ENCODE assay signal across 12 cellular contexts in genomic region chr3:9820944-9821343, GRCh38. TPM values are rescaled to one million over a fixed set of nuclear protein-coding genes. Genes with fewer than 3 reads are reported as not detected.
DNase-seq lines count a peak whose midpoint lies in the region; ATAC-seq and TF ChIP-seq lines count a peak whose summit lies in the region.
"Had no signal": no experiment of that assay in that cellular context is flagged by ENCODE, and none has a peak within 500 bp of the region (broad histone marks: within the 10 kb centered on the region; RNA-seq: fewer than 3 reads in every experiment).

No MANE protein-coding gene starts in this region.

- no peak overlapping the region for H2BK20ac ChIP-seq in IMR-90 (ENCODE audit: low read depth, low read length)

- no peak overlapping the region for H2BK120ac ChIP-seq in IMR-90 (ENCODE audit: low read depth, low read length)

- H3K9me3 ChIP-seq in Caco-2 (no peaks in the 10 kb centered on the region), IMR-90 (ENCODE audit: control insufficient read depth, insufficient read depth, low read length) (no peaks in the 10 kb centered on the region)

- no peak for TF ChIP-seq POLR2A in IMR-90 (IDR thresholded peaks at IDR 0.05; ENCODE audit: low read depth, low read length)

- H4K20me1 ChIP-seq in IMR-90 (ENCODE audit: insufficient read depth, low read length): no peaks in the 10 kb centered on the region

- H3K56ac ChIP-seq in IMR-90 (ENCODE audit: extremely low read depth, insufficient read depth, low read length): no peak overlapping the region

- peak; percentile 31; the same call in 1 of the 2 replicates for TF ChIP-seq RAD21 in IMR-90 (IDR thresholded peaks at IDR 0.05; ENCODE audit: low read length)

- no peak overlapping the region for H3K27ac ChIP-seq in IMR-90 (ENCODE audit: insufficient read depth, low read length)

- H2BK15ac ChIP-seq in IMR-90 (ENCODE audit: low read depth, low read length): no peak overlapping the region

- WGBS in IMR-90 (ENCODE audit: extremely low coverage in 2 of 2, insufficient read length in 1 of 2), 2 experiments: no CpG with 5 or more reads among the region's 2 CpGs

- H3K23ac ChIP-seq in IMR-90 (ENCODE audit: low read depth, low read length): no peak overlapping the region

- intact Hi-C loops in Caco-2 (cut with micrococcal nuclease; ENCODE audit: unreplicated experiment) (no loop called here), IMR-90 (cut with micrococcal nuclease) (no loop called here)
- intact Hi-C loops in activated CD8-positive, alpha-beta T cell treated with anti-CD3 and anti-CD28 coated beads for 36 hours (cut with micrococcal nuclease): no loop called here

- no peak overlapping the region for H3K27ac Mint-ChIP-seq in Caco-2 (ENCODE audit: unreplicated experiment)
- no peak overlapping the region for H3K27ac Mint-ChIP-seq in activated CD8-positive, alpha-beta T cell treated with anti-CD3 and anti-CD28 coated beads for 36 hours

- H3K27me3 ChIP-seq in Caco-2 (replicated peaks; ENCODE audit: control insufficient read depth, insufficient read depth, low read length): no peaks in the 10 kb centered on the region
- H3K27me3 ChIP-seq in IMR-90 (ENCODE audit: control insufficient read depth, insufficient read depth, low read length): no peaks in the 10 kb centered on the region

- no peaks in the 10 kb centered on the region for H3K79me1 ChIP-seq in IMR-90 (ENCODE audit: low read depth in 1 of 2, low read length in 2 of 2)

- no peaks in the 10 kb centered on the region for H3K4me1 Mint-ChIP-seq in Caco-2 (ENCODE audit: low read depth, unreplicated experiment)
- H3K4me1 Mint-ChIP-seq in activated CD8-positive, alpha-beta T cell treated with anti-CD3 and anti-CD28 coated beads for 36 hours (ENCODE audit: low read depth): no peaks in the 10 kb centered on the region

- no peak overlapping the region for H2BK5ac ChIP-seq in IMR-90 (ENCODE audit: low read depth, low read length, poor library complexity, severe bottlenecking)

- TF ChIP-seq CTCF in Caco-2 (IDR thresholded peaks at IDR 0.05; ENCODE audit: insufficient read depth in 1 of 2, low read depth in 1 of 2, low read length in 1 of 2, severe bottlenecking in 1 of 2, unreplicated experiment in 1 of 2) (peak; percentile 33 to 49), IMR-90 (conservative IDR thresholded peaks at IDR 0.05; ENCODE audit: low read depth, low read length) (peak; percentile 39)
- no peak for TF ChIP-seq CTCF in activated CD8-positive, alpha-beta T cell treated with anti-CD3 and anti-CD28 coated beads for 36 hours (IDR thresholded peaks at IDR 0.05)

- H3K9ac ChIP-seq in IMR-90 (ENCODE audit: low read depth, low read length): no peak overlapping the region

- H3K4me3 ChIP-seq in Caco-2 (ENCODE audit: low read depth, low read length): no peak overlapping the region
- no peak overlapping the region for H3K4me3 ChIP-seq in IMR-90 (ENCODE audit: insufficient read depth, low read depth, low read length)

- H3K4me1 ChIP-seq in Caco-2 (no peaks in the 10 kb centered on the region), IMR-90 (ENCODE audit: control insufficient read depth, insufficient read depth, low read length) (no peaks in the 10 kb centered on the region)

- in situ Hi-C loops in IMR-90 (cut with MboI; ENCODE audit: low sequenced_read_pairs): no loop called here

- H3K4ac ChIP-seq in IMR-90 (ENCODE audit: low read depth, low read length): no peak overlapping the region

- no peaks in the 10 kb centered on the region for H3K27me3 Mint-ChIP-seq in Caco-2 (ENCODE audit: insufficient read depth, unreplicated experiment)
- H3K27me3 Mint-ChIP-seq in activated CD8-positive, alpha-beta T cell treated with anti-CD3 and anti-CD28 coated beads for 36 hours: no peaks in the 10 kb centered on the region

- no peak overlapping the region for H3K4me2 ChIP-seq in IMR-90 (ENCODE audit: low read depth, low read length)

- H3K36me3 ChIP-seq in Caco-2 (ENCODE audit: control insufficient read depth, insufficient read depth, low read length) (no peaks in the 10 kb centered on the region), IMR-90 (ENCODE audit: control insufficient read depth, insufficient read depth, low read length) (peaks cover 7% of the 10 kb centered on the region)

- no peaks in the 10 kb centered on the region for H3K9me3 Mint-ChIP-seq in Caco-2 (ENCODE audit: unreplicated experiment)
- no peaks in the 10 kb centered on the region for H3K9me3 Mint-ChIP-seq in activated CD8-positive, alpha-beta T cell treated with anti-CD3 and anti-CD28 coated beads for 36 hours

- no peak overlapping the region for H3K18ac ChIP-seq in IMR-90 (ENCODE audit: low read depth, low read length)

- no peak overlapping the region for H4K5ac ChIP-seq in IMR-90 (ENCODE audit: low read depth, low read length)

- H3K36me3 Mint-ChIP-seq in Caco-2 (ENCODE audit: insufficient read depth, unreplicated experiment): no peaks in the 10 kb centered on the region
- H3K36me3 Mint-ChIP-seq in activated CD8-positive, alpha-beta T cell treated with anti-CD3 and anti-CD28 coated beads for 36 hours (ENCODE audit: low read depth): peaks cover 5% of the 10 kb centered on the region

- no peak overlapping the region for H3K4me3 Mint-ChIP-seq in Caco-2 (ENCODE audit: unreplicated experiment)
- no peak overlapping the region for H3K4me3 Mint-ChIP-seq in activated CD8-positive, alpha-beta T cell treated with anti-CD3 and anti-CD28 coated beads for 36 hours

- ATAC-seq in IMR-90 (ENCODE audit: low read depth): peak; percentile 88
- peak; percentile 73 for ATAC-seq in activated CD8-positive, alpha-beta T cell treated with anti-CD3 and anti-CD28 coated beads for 36 hours
- ATAC-seq in GM21825 (IDR thresholded peaks at IDR 0.05; ENCODE audit: unreplicated experiment): no peak

- H4K8ac ChIP-seq in IMR-90 (ENCODE audit: low read depth in 2 of 2, low read length in 2 of 2): no peak overlapping the region

- POLR2A ChIA-PET in Caco-2 (lab: Charles Lee): no interaction called here
- POLR2A ChIA-PET in IMR-90 (lab: Charles Lee; ENCODE audit: unreplicated experiment): no interaction called here
- POLR2A ChIA-PET in activated CD8-positive, alpha-beta T cell treated with anti-CD3 and anti-CD28 coated beads for 36 hours (lab: Charles Lee): interaction anchor here (1.5 kb wide), 1 partner anchor 33 kb away, joined by 3 read pairs; no protein-coding TSS in a partner anchor

- DNase-seq in Caco-2 (peak in 1 of 2 experiments; percentile 38), IMR-90 (peak; percentile 23), iris pigment epithelial cell (ENCODE audit: low read depth) (peak; percentile 47), nucleus accumbens (lab: John Stamatoyannopoulos, UW) (no peak), hypothalamus (lab: John Stamatoyannopoulos, UW) (no peak)
- no peak for DNase-seq in activated CD8-positive, alpha-beta T cell treated with anti-CD3 and anti-CD28 coated beads for 36 hours
- DNase-seq in activated T-cell treated with anti-CD3 and anti-CD28 coated beads, Interleukin-2, amount 50 U/mL, for 1 hour: no peak
- DNase-seq: activated CD4-positive, CD25-positive, alpha-beta regulatory T cell; anterior cingulate cortex; GDM1; NCI-H2107 had no signal

- H3K9me1 ChIP-seq in IMR-90 (ENCODE audit: insufficient read depth, low read length): peaks cover 11% of the 10 kb centered on the region

- no peak overlapping the region for H4K91ac ChIP-seq in IMR-90 (ENCODE audit: insufficient read depth, low read depth, low read length)

- no peak overlapping the region for H2AFZ ChIP-seq in IMR-90 (replicated peaks; ENCODE audit: low read length, poor library complexity)

- H2AK9ac ChIP-seq in IMR-90 (replicated peaks; ENCODE audit: low read depth, low read length, poor library complexity): no peak overlapping the region

- no peak overlapping the region for H3K14ac ChIP-seq in IMR-90 (replicated peaks; ENCODE audit: low read depth, low read length)

- H2AK5ac ChIP-seq in IMR-90 (ENCODE audit: low read depth, low read length): no peak overlapping the region

- CTCF ChIA-PET in Caco-2 (lab: Charles Lee) (no interaction called here), IMR-90 (lab: Yijun Ruan, JAX) (no interaction called here)
- CTCF ChIA-PET in activated CD8-positive, alpha-beta T cell treated with anti-CD3 and anti-CD28 coated beads for 36 hours (lab: Charles Lee): interaction anchor here (1.0 kb wide), 1 partner anchor 28 kb away, joined by 3 read pairs; no protein-coding TSS in a partner anchor

- dilution Hi-C loops in IMR-90 (cut with HindIII; ENCODE audit: low sequenced_read_pairs, unreplicated experiment): no loop called here

- BruUV-seq in Caco-2 (replicated peaks; lab: Mats Ljungman, UMichigan) (no TSS peak), IMR-90 (replicated peaks; lab: Mats Ljungman, UMichigan) (no TSS peak)

RNA-seq across cellular contexts. Expression of gene TTLL3, which starts 10.9 kb away (rescaled TPM):
- total RNA-seq in Caco-2 (2022) (10.3 and 13.3 TPM in 2 replicates), IMR-90 (2012; rRNA removed) (5.8 and 6.8 TPM in 2 replicates)
- polyA plus RNA-seq in IMR-90 (2012; rRNA removed): 37.4 and 43.4 TPM in 2 replicates
- 11.2 TPM in 2 replicates for polyA plus RNA-seq in IMR-90 (2012; cell fraction: cytosol; rRNA removed)
- polyA plus RNA-seq in IMR-90 (2012; cell fraction: nucleus; rRNA removed; ENCODE audit: low replicate concordance): 411 and 417 TPM in 2 replicates
- total RNA-seq in activated CD8-positive, alpha-beta T cell treated with anti-CD3 and anti-CD28 coated beads for 36 hours: 10 to 100 TPM; 52.4 to 61.1 TPM

RNA-seq across cellular contexts. Expression of gene RPUSD3, which starts 22.9 kb away (rescaled TPM):
- 54.8 and 61.8 TPM in 2 replicates for total RNA-seq in Caco-2 (2022)
- 30.3 and 30.8 TPM in 2 replicates for total RNA-seq in IMR-90 (2012; rRNA removed)
- polyA plus RNA-seq in IMR-90 (2012; rRNA removed): 49.4 and 53.0 TPM in 2 replicates
- polyA plus RNA-seq in IMR-90 (2012; cell fraction: cytosol; rRNA removed): 28.1 and 48.8 TPM in 2 replicates
- 30.5 and 49.8 TPM in 2 replicates for polyA plus RNA-seq in IMR-90 (2012; cell fraction: nucleus; rRNA removed; ENCODE audit: low replicate concordance)
- total RNA-seq in activated CD8-positive, alpha-beta T cell treated with anti-CD3 and anti-CD28 coated beads for 36 hours: 10 to 100 TPM; 78.8 to 83.5 TPM

RNA-seq across cellular contexts. Expression of gene ARPC4, which starts 28.1 kb away (rescaled TPM):
- total RNA-seq in Caco-2 (2022) (158 and 160 TPM in 2 replicates), IMR-90 (2012; rRNA removed) (383 and 405 TPM in 2 replicates)
- polyA plus RNA-seq in IMR-90 (2012; rRNA removed): 160 and 188 TPM in 2 replicates
- polyA plus RNA-seq in IMR-90 (2012; cell fraction: cytosol; rRNA removed): 123 and 177 TPM in 2 replicates
- 64.3 and 102 TPM in 2 replicates for polyA plus RNA-seq in IMR-90 (2012; cell fraction: nucleus; rRNA removed; ENCODE audit: low replicate concordance)
- 100 to 1,000 TPM; 205 to 208 TPM for total RNA-seq in activated CD8-positive, alpha-beta T cell treated with anti-CD3 and anti-CD28 coated beads for 36 hours

RNA-seq across cellular contexts. Expression of gene TADA3, which starts 28.7 kb away (rescaled TPM):
- total RNA-seq in Caco-2 (2022) (49.2 and 49.6 TPM in 2 replicates), IMR-90 (2012; rRNA removed) (69.7 and 83.0 TPM in 2 replicates)
- polyA plus RNA-seq in IMR-90 (2012; rRNA removed): 68.0 and 69.7 TPM in 2 replicates
- polyA plus RNA-seq in IMR-90 (2012; cell fraction: cytosol; rRNA removed): 67.8 and 79.3 TPM in 2 replicates
- polyA plus RNA-seq in IMR-90 (2012; cell fraction: nucleus; rRNA removed; ENCODE audit: low replicate concordance): 37.7 and 38.4 TPM in 2 replicates
- 10 to 100 TPM; 57.5 to 58.3 TPM for total RNA-seq in activated CD8-positive, alpha-beta T cell treated with anti-CD3 and anti-CD28 coated beads for 36 hours

RNA-seq across cellular contexts. Expression of gene CAMK1, which starts 51.2 kb away (rescaled TPM):
- 9.7 and 11.9 TPM in 2 replicates for total RNA-seq in Caco-2 (2022)
- 28.9 and 33.3 TPM in 2 replicates for total RNA-seq in IMR-90 (2012; rRNA removed)
- 36.4 and 41.2 TPM in 2 replicates for polyA plus RNA-seq in IMR-90 (2012; rRNA removed)
- 41.3 and 45.9 TPM in 2 replicates for polyA plus RNA-seq in IMR-90 (2012; cell fraction: cytosol; rRNA removed)
- 22.2 and 41.7 TPM in 2 replicates for polyA plus RNA-seq in IMR-90 (2012; cell fraction: nucleus; rRNA removed; ENCODE audit: low replicate concordance)
- 10 to 100 TPM; 41.7 to 45.7 TPM for total RNA-seq in activated CD8-positive, alpha-beta T cell treated with anti-CD3 and anti-CD28 coated beads for 36 hours

Comparison
In these comparisons a context has a peak if more than half of its experiments do, and no peak if none do; other contexts are left out.
1. DNase-seq: peak in IMR-90 (single experiment) and iris pigment epithelial cell (single experiment); none in activated CD8-positive, alpha-beta T cell treated with anti-CD3 and anti-CD28 coated beads for 36 hours (single experiment), nucleus accumbens (0 of 56), hypothalamus (0 of 51) and activated T-cell treated with anti-CD3 and anti-CD28 coated beads, Interleukin-2, amount 50 U/mL, for 1 hour (single experiment).